ENCODE assay signal across 8 cellular contexts in genomic region chr14:22887990-22888378, GRCh38. TPM values are rescaled to one million over a fixed set of nuclear protein-coding genes. Genes with fewer than 3 reads are reported as not detected.
DNase-seq lines count a peak whose midpoint lies in the region; ATAC-seq and TF ChIP-seq lines count a peak whose summit lies in the region.

No MANE protein-coding gene starts in this region.

- H3K4me1 Mint-ChIP-seq in endothelial cell (ENCODE audit: unreplicated experiment): peaks cover 24% of the 10 kb centered on the region

- H3K4me3 ChIP-seq in WI38 (ENCODE audit: low read depth, low read length): peak overlapping the region; percentile 68

- ATAC-seq in GM18873 (IDR thresholded peaks at IDR 0.05; ENCODE audit: low FRiP score, unreplicated experiment): peak; percentile 37
- peak; percentile 36 for ATAC-seq in HG02870 (IDR thresholded peaks at IDR 0.05; ENCODE audit: unreplicated experiment)

- no peaks in the 10 kb centered on the region for H3K9me3 Mint-ChIP-seq in endothelial cell (ENCODE audit: unreplicated experiment)

- peaks cover 7% of the 10 kb centered on the region for H3K36me3 Mint-ChIP-seq in endothelial cell (ENCODE audit: low read depth, unreplicated experiment)

- no peak for TF ChIP-seq CTCF in WI38 (IDR thresholded peaks at IDR 0.05; ENCODE audit: low read depth, low read length)
- no peak for TF ChIP-seq CTCF in endothelial cell (IDR thresholded peaks at IDR 0.05; ENCODE audit: unreplicated experiment)

- H3K27ac Mint-ChIP-seq in endothelial cell (ENCODE audit: unreplicated experiment): no peak overlapping the region

- DNase-seq in endothelial cell (ENCODE audit: low spot score) (no peak), glomerular visceral epithelial cell (ENCODE audit: extremely low spot score) (no peak), NCI-H2029 treated with DMSO at 0.1 percent for 48 hours (lab: John Stamatoyannopoulos, UW) (no peak), COLO668 (lab: John Stamatoyannopoulos, UW; ENCODE audit: unreplicated experiment) (no peak)
- peak; percentile 73 for DNase-seq in stimulated activated CD4-positive, alpha-beta T cell treated with anti-CD3 and anti-CD28 coated beads, Interleukin-15, amount 100 ng/mL, for 24 hours

- peak overlapping the region; percentile 98 for H3K4me3 Mint-ChIP-seq in endothelial cell (ENCODE audit: unreplicated experiment)

- H3K27me3 Mint-ChIP-seq in endothelial cell (ENCODE audit: unreplicated experiment): peaks cover 21% of the 10 kb centered on the region

RNA-seq across cellular contexts. Expression of gene REM2, which starts 5.0 kb away (rescaled TPM):
- 0.36 TPM for total RNA-seq in endothelial cell (ENCODE audit: unreplicated experiment)

RNA-seq across cellular contexts. Expression of gene LRP10, which starts 16.4 kb away (rescaled TPM):
- 105 TPM for total RNA-seq in endothelial cell (ENCODE audit: unreplicated experiment)

RNA-seq across cellular contexts. Expression of gene RBM23, which starts 31.0 kb away (rescaled TPM):
- total RNA-seq in endothelial cell (ENCODE audit: unreplicated experiment): 52.4 TPM

RNA-seq across cellular contexts. Expression of gene PRMT5, which starts 41.2 kb away (rescaled TPM):
- 57.9 TPM for total RNA-seq in endothelial cell (ENCODE audit: unreplicated experiment)

RNA-seq across cellular contexts. Expression of gene MMP14, which starts 51.6 kb away (rescaled TPM):
- total RNA-seq in endothelial cell (ENCODE audit: unreplicated experiment): 819 TPM
